Comparison of ENCODE assay signal across 2 cellular contexts in the genomic region with DNA sequence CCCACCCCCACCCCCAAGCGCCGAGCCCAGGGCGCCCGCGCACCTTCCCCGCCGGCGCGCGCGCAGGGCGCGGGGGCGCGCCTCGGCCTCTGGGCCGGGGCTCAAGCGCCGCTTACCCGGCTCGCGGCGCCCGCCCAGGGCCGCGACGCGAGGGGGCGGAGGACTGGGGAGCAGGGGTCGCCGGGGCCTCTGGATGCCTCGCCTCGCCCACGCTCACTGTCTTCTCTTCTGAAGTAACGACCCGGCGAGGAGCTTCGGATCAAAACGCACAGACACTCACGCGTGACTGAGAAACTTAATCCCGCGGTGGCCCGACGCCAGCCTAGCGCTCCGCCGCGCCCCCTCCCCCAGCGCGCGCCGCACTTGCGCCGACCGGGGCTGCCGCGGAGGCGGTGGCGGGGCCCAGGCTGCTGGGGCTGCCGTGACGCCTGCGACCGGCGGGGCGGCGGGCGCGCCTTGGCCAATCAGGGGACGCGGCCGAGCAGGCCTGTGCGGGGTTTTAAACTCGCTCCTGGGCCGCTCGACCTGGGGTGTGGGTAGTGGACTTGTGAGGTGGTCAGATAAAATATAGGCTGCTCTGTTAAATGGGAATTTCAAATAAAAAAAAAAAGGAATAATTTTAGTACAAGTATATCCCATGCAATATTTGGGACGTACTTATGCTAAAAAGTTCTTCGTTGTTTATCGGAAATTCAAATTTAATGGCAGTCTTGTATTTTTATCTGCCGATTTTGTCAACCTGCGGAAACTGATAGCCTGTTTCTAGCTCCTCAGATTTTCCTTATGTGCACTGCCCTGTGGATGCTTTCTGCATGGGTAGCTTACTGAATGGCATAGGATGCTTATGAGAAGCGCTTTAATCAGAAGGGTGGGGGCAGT.
TF ChIP-seq lines count a peak whose summit lies in the region.

A gene with protein sequence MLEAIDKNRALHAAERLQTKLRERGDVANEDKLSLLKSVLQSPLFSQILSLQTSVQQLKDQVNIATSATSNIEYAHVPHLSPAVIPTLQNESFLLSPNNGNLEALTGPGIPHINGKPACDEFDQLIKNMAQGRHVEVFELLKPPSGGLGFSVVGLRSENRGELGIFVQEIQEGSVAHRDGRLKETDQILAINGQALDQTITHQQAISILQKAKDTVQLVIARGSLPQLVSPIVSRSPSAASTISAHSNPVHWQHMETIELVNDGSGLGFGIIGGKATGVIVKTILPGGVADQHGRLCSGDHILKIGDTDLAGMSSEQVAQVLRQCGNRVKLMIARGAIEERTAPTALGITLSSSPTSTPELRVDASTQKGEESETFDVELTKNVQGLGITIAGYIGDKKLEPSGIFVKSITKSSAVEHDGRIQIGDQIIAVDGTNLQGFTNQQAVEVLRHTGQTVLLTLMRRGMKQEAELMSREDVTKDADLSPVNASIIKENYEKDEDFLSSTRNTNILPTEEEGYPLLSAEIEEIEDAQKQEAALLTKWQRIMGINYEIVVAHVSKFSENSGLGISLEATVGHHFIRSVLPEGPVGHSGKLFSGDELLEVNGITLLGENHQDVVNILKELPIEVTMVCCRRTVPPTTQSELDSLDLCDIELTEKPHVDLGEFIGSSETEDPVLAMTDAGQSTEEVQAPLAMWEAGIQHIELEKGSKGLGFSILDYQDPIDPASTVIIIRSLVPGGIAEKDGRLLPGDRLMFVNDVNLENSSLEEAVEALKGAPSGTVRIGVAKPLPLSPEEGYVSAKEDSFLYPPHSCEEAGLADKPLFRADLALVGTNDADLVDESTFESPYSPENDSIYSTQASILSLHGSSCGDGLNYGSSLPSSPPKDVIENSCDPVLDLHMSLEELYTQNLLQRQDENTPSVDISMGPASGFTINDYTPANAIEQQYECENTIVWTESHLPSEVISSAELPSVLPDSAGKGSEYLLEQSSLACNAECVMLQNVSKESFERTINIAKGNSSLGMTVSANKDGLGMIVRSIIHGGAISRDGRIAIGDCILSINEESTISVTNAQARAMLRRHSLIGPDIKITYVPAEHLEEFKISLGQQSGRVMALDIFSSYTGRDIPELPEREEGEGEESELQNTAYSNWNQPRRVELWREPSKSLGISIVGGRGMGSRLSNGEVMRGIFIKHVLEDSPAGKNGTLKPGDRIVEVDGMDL (N-terminal part only) (minus strand): TSS at position 409 of the 879 bp plus-strand sequence. CDS start 29,377 bp downstream, outside the sequence.

TF ChIP-seq in H1, 55 proteins besides CTCF, POLR2A, EP300 and RAD21 (continues in another document):
- TF ChIP-seq CBX8 (IDR thresholded peaks at IDR 0.05; ENCODE audit: borderline replicate concordance, low read depth, low read length) = no peak
- TF ChIP-seq EGR1 (IDR thresholded peaks at IDR 0.05; ENCODE audit: borderline replicate concordance, low read depth, low read length) = peak; percentile 64; the same call in 1 of the 2 replicates
- peak; percentile 86; the same call in 1 of the 2 replicates for TF ChIP-seq RBBP5 (IDR thresholded peaks at IDR 0.05; ENCODE audit: borderline replicate concordance, low read depth, low read length)
- TF ChIP-seq TAF1 (IDR thresholded peaks at IDR 0.05; ENCODE audit: low read depth, low read length) = peak; percentile 54; the same call in 1 of the 2 replicates
- TF ChIP-seq, protein P1, sequence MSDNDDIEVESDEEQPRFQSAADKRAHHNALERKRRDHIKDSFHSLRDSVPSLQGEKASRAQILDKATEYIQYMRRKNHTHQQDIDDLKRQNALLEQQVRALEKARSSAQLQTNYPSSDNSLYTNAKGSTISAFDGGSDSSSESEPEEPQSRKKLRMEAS (IDR thresholded peaks at IDR 0.05) = 0 out of 2 replicates have a peak, but pooled peaks have one; percentile 20
- TF ChIP-seq POLR2AphosphoS5 (IDR thresholded peaks at IDR 0.05; ENCODE audit: low read depth, low read length) = peak; percentile 25; the same call in 1 of the 2 replicates
- peak; percentile 78 for TF ChIP-seq PHF8 (conservative IDR thresholded peaks at IDR 0.05; ENCODE audit: low read depth, low read length)
- no peak for TF ChIP-seq MAFK (IDR thresholded peaks at IDR 0.05; ENCODE audit: low read depth, low read length)
- TF ChIP-seq BACH1 (IDR thresholded peaks at IDR 0.05; ENCODE audit: low read length) = peak; percentile 48
- TF ChIP-seq HDAC2 (IDR thresholded peaks at IDR 0.05; ENCODE audit: borderline replicate concordance in 1 of 2, low read depth in 2 of 2, low read length in 2 of 2) = peak in 1 of 2 experiments; percentile 56; a peak in 1 of 4 replicates

TF ChIP-seq in HepG2, 621 proteins besides CTCF, POLR2A, EP300 and RAD21 (continues in another document):
- peak; percentile 53 for TF ChIP-seq HNRNPLL (IDR thresholded peaks at IDR 0.05; ENCODE audit: low read depth, low read length, poor library complexity, severe bottlenecking)
- TF ChIP-seq, protein P2, sequence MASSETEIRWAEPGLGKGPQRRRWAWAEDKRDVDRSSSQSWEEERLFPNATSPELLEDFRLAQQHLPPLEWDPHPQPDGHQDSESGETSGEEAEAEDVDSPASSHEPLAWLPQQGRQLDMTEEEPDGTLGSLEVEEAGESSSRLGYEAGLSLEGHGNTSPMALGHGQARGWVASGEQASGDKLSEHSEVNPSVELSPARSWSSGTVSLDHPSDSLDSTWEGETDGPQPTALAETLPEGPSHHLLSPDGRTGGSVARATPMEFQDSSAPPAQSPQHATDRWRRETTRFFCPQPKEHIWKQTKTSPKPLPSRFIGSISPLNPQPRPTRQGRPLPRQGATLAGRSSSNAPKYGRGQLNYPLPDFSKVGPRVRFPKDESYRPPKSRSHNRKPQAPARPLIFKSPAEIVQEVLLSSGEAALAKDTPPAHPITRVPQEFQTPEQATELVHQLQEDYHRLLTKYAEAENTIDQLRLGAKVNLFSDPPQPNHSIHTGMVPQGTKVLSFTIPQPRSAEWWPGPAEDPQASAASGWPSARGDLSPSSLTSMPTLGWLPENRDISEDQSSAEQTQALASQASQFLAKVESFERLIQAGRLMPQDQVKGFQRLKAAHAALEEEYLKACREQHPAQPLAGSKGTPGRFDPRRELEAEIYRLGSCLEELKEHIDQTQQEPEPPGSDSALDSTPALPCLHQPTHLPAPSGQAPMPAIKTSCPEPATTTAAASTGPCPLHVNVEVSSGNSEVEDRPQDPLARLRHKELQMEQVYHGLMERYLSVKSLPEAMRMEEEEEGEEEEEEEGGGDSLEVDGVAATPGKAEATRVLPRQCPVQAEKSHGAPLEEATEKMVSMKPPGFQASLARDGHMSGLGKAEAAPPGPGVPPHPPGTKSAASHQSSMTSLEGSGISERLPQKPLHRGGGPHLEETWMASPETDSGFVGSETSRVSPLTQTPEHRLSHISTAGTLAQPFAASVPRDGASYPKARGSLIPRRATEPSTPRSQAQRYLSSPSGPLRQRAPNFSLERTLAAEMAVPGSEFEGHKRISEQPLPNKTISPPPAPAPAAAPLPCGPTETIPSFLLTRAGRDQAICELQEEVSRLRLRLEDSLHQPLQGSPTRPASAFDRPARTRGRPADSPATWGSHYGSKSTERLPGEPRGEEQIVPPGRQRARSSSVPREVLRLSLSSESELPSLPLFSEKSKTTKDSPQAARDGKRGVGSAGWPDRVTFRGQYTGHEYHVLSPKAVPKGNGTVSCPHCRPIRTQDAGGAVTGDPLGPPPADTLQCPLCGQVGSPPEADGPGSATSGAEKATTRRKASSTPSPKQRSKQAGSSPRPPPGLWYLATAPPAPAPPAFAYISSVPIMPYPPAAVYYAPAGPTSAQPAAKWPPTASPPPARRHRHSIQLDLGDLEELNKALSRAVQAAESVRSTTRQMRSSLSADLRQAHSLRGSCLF (CRISPR knock-in tag; IDR thresholded peaks at IDR 0.05; ENCODE audit: borderline replicate concordance) = no peak
- TF ChIP-seq, protein P3, sequence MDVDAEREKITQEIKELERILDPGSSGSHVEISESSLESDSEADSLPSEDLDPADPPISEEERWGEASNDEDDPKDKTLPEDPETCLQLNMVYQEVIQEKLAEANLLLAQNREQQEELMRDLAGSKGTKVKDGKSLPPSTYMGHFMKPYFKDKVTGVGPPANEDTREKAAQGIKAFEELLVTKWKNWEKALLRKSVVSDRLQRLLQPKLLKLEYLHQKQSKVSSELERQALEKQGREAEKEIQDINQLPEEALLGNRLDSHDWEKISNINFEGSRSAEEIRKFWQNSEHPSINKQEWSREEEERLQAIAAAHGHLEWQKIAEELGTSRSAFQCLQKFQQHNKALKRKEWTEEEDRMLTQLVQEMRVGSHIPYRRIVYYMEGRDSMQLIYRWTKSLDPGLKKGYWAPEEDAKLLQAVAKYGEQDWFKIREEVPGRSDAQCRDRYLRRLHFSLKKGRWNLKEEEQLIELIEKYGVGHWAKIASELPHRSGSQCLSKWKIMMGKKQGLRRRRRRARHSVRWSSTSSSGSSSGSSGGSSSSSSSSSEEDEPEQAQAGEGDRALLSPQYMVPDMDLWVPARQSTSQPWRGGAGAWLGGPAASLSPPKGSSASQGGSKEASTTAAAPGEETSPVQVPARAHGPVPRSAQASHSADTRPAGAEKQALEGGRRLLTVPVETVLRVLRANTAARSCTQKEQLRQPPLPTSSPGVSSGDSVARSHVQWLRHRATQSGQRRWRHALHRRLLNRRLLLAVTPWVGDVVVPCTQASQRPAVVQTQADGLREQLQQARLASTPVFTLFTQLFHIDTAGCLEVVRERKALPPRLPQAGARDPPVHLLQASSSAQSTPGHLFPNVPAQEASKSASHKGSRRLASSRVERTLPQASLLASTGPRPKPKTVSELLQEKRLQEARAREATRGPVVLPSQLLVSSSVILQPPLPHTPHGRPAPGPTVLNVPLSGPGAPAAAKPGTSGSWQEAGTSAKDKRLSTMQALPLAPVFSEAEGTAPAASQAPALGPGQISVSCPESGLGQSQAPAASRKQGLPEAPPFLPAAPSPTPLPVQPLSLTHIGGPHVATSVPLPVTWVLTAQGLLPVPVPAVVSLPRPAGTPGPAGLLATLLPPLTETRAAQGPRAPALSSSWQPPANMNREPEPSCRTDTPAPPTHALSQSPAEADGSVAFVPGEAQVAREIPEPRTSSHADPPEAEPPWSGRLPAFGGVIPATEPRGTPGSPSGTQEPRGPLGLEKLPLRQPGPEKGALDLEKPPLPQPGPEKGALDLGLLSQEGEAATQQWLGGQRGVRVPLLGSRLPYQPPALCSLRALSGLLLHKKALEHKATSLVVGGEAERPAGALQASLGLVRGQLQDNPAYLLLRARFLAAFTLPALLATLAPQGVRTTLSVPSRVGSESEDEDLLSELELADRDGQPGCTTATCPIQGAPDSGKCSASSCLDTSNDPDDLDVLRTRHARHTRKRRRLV (CRISPR knock-in tag; IDR thresholded peaks at IDR 0.05) = no peak
- 0 out of 2 replicates have a peak, but pooled peaks have one; percentile 30 for TF ChIP-seq SALL1 (CRISPR knock-in tag; IDR thresholded peaks at IDR 0.05)
- no peak for TF ChIP-seq SMAD1 (CRISPR knock-in tag; IDR thresholded peaks at IDR 0.05; ENCODE audit: borderline replicate concordance, low read depth)
- TF ChIP-seq MTA1 (CRISPR knock-in tag; IDR thresholded peaks at IDR 0.05; ENCODE audit: borderline replicate concordance) = no peak
- TF ChIP-seq SAFB2 (CRISPR knock-in tag; IDR thresholded peaks at IDR 0.05; ENCODE audit: borderline replicate concordance, low read depth) = no peak
- TF ChIP-seq MEIS2 (CRISPR knock-in tag; IDR thresholded peaks at IDR 0.05) = 0 out of 2 replicates have a peak, but pooled peaks have one; percentile 23
- no peak for TF ChIP-seq ZNF264 (CRISPR knock-in tag; IDR thresholded peaks at IDR 0.05)
- no peak for TF ChIP-seq ZNF292 (CRISPR knock-in tag; IDR thresholded peaks at IDR 0.05; ENCODE audit: borderline replicate concordance, low read depth)
- TF ChIP-seq, protein P4, sequence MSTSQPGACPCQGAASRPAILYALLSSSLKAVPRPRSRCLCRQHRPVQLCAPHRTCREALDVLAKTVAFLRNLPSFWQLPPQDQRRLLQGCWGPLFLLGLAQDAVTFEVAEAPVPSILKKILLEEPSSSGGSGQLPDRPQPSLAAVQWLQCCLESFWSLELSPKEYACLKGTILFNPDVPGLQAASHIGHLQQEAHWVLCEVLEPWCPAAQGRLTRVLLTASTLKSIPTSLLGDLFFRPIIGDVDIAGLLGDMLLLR (CRISPR knock-in tag; IDR thresholded peaks at IDR 0.05) = no peak
- peak; percentile 81 for TF ChIP-seq SKI (IDR thresholded peaks at IDR 0.05; ENCODE audit: partially characterized antibody)
- no peak for TF ChIP-seq PLRG1 (conservative IDR thresholded peaks at IDR 0.05)
- no peak for TF ChIP-seq SMARCC2 (IDR thresholded peaks at IDR 0.05)
- TF ChIP-seq ZFX (CRISPR knock-in tag; IDR thresholded peaks at IDR 0.05; ENCODE audit: low read depth) = peak; percentile 37; the same call in 1 of the 2 replicates
- no peak for TF ChIP-seq ZNF724P (CRISPR knock-in tag; IDR thresholded peaks at IDR 0.05; ENCODE audit: borderline replicate concordance)
- no peak for TF ChIP-seq TEAD2 (CRISPR knock-in tag; IDR thresholded peaks at IDR 0.05)
- peak; percentile 69 for TF ChIP-seq RBFOX2 (IDR thresholded peaks at IDR 0.05; ENCODE audit: low read depth, low read length)
- no peak for TF ChIP-seq HNRNPL (IDR thresholded peaks at IDR 0.05; ENCODE audit: low read depth, low read length)
- no peak for TF ChIP-seq SMC3 (IDR thresholded peaks at IDR 0.05; ENCODE audit: low read length)
- no peak for TF ChIP-seq TAF15 (IDR thresholded peaks at IDR 0.05; ENCODE audit: low read depth, low read length, poor library complexity, severe bottlenecking)
- no peak for TF ChIP-seq SATB2 (CRISPR knock-in tag; IDR thresholded peaks at IDR 0.05)
- TF ChIP-seq ZNF260 (CRISPR knock-in tag; IDR thresholded peaks at IDR 0.05; ENCODE audit: borderline replicate concordance, low read depth) = no peak
- TF ChIP-seq RARG (CRISPR knock-in tag; IDR thresholded peaks at IDR 0.05; ENCODE audit: low read depth) = no peak
- no peak for TF ChIP-seq FOXM1 (CRISPR knock-in tag; IDR thresholded peaks at IDR 0.05)
- TF ChIP-seq ZNF367 (CRISPR knock-in tag; IDR thresholded peaks at IDR 0.05; ENCODE audit: borderline replicate concordance) = no peak
- no peak for TF ChIP-seq KLF11 (CRISPR knock-in tag; IDR thresholded peaks at IDR 0.05)
- TF ChIP-seq CHD2 (IDR thresholded peaks at IDR 0.05; ENCODE audit: low read depth, low read length) = no peak; the same call in 1 of the 2 replicates
- TF ChIP-seq, protein P5, sequence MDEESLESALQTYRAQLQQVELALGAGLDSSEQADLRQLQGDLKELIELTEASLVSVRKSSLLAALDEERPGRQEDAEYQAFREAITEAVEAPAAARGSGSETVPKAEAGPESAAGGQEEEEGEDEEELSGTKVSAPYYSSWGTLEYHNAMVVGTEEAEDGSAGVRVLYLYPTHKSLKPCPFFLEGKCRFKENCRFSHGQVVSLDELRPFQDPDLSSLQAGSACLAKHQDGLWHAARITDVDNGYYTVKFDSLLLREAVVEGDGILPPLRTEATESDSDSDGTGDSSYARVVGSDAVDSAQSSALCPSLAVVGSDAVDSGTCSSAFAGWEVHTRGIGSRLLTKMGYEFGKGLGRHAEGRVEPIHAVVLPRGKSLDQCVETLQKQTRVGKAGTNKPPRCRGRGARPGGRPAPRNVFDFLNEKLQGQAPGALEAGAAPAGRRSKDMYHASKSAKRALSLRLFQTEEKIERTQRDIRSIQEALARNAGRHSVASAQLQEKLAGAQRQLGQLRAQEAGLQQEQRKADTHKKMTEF (CRISPR knock-in tag; IDR thresholded peaks at IDR 0.05) = no peak
- no peak for TF ChIP-seq TSC22D2 (CRISPR knock-in tag; IDR thresholded peaks at IDR 0.05; ENCODE audit: borderline replicate concordance)
- TF ChIP-seq, protein P6, sequence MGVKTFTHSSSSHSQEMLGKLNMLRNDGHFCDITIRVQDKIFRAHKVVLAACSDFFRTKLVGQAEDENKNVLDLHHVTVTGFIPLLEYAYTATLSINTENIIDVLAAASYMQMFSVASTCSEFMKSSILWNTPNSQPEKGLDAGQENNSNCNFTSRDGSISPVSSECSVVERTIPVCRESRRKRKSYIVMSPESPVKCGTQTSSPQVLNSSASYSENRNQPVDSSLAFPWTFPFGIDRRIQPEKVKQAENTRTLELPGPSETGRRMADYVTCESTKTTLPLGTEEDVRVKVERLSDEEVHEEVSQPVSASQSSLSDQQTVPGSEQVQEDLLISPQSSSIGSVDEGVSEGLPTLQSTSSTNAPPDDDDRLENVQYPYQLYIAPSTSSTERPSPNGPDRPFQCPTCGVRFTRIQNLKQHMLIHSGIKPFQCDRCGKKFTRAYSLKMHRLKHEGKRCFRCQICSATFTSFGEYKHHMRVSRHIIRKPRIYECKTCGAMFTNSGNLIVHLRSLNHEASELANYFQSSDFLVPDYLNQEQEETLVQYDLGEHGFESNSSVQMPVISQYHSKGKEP (CRISPR knock-in tag; IDR thresholded peaks at IDR 0.05) = no peak
